Comparison of ENCODE assay signal across 7 cellular contexts in the genomic region with DNA sequence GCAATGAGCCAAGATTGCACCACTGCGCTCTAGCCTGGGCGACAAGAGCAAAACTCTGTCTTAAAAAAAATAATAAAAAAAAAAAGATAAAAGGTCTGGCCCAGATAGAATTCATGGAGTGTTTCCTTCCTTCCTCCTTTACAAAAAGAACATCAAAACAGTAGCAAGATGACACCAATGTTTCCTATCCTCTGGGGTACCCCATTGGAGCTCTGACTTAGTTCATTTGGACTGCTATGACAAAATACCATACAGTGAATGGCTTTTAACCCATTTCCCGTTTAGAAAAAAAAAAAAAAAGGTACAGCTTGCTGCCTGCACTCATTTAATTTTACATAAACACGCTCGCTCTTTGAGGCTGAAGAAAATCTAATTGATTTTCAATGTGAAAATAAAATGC.
"Had no signal": no experiment of that assay in that cellular context is flagged by ENCODE, and none has a peak within 500 bp of the region (broad histone marks: within the 10 kb centered on the region; RNA-seq: fewer than 3 reads in every experiment).

No MANE protein-coding gene starts in this region.

- H3K4me3 ChIP-seq: K562 had no signal

- FAIRE-seq: HepG2, HTR-8/SVneo, K562 had no signal

- H3K27ac ChIP-seq: HL-60 had no signal

- DNase-seq: IMR-90, KBM-7, KG1 had no signal
